Comparison of ENCODE assay signal across 16 cellular contexts in the genomic region with DNA sequence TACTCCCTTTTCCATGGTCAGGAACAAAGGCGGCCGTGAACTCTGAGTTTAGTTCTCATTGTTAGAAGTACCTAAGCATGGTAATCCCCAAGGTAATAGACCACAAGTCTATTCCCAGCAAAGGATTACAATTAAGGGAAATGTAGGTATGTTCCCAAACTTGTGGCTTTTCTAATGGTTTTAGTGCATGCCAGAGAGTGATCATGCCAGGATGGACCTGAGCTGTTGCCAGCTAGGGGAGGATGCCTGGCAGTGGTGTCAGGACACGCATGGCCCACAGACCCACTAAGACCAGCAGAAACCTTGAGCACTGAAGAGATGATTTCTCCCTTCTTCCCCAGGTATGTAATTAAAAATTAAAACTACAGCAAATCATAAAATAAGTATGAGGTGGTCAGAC.
"Had no signal": no experiment of that assay in that cellular context is flagged by ENCODE, and none has a peak within 500 bp of the region (broad histone marks: within the 10 kb centered on the region; RNA-seq: fewer than 3 reads in every experiment).

No MANE protein-coding gene starts in this region.

- H3K4me3 ChIP-seq: mucosa of descending colon had no signal

- H3K27ac Mint-ChIP-seq: memory B cell, type B pancreatic cell, WTC11 had no signal

- H3K9me3 ChIP-seq: mucosa of descending colon had no signal

- H3K27me3 Mint-ChIP-seq: memory B cell; naive thymus-derived CD8-positive, alpha-beta T cell; type B pancreatic cell had no signal

- H3K36me3 Mint-ChIP-seq: naive thymus-derived CD8-positive, alpha-beta T cell; type B pancreatic cell; WTC11 had no signal

- DNase-seq: activated CD4-positive, alpha-beta T cell treated with anti-CD3 and anti-CD28 coated beads for 48 hours; caudate nucleus; foreskin fibroblast; glutamatergic neuron; hypothalamus; left ventricle myocardium superior; mucosa of descending colon; naive thymus-derived CD8-positive, alpha-beta T cell; right cardiac atrium; small intestine; stimulated activated CD8-positive, alpha-beta memory T cell treated with anti-CD3 and anti-CD28 coated beads, Interleukin-4, amount 100 ng/mL, for 48 hours; stimulated activated naive CD4-positive, alpha-beta T cell treated with Interleukin-2 at 50 U/mL for 16 hours had no signal

- H3K9me3 Mint-ChIP-seq: naive thymus-derived CD8-positive, alpha-beta T cell; type B pancreatic cell; WTC11 had no signal

- H3K4me3 Mint-ChIP-seq: memory B cell; naive thymus-derived CD8-positive, alpha-beta T cell; type B pancreatic cell; WTC11 had no signal

- ATAC-seq: left ventricle myocardium superior; naive thymus-derived CD8-positive, alpha-beta T cell; right cardiac atrium; SK-N-SH treated with all-trans-retinoic acid at 6 μM for 48 hours; WTC11 had no signal
